ENCODE assay signal across 26 cellular contexts in genomic region chr14:77190977-77191376, GRCh38. TPM values are rescaled to one million over a fixed set of nuclear protein-coding genes. Genes with fewer than 3 reads are reported as not detected.
"Had no signal": no experiment of that assay in that cellular context is flagged by ENCODE, and none has a peak within 500 bp of the region (broad histone marks: within the 10 kb centered on the region; RNA-seq: fewer than 3 reads in every experiment).

No MANE protein-coding gene starts in this region.

- H3K9me3 ChIP-seq: body of pancreas, thyroid gland had no signal

- DNase-seq: activated CD4-positive, alpha-beta T cell treated with anti-CD3 and anti-CD28 coated beads for 1 hour; activated CD4-positive, alpha-beta T cell treated with anti-CD3 and anti-CD28 coated beads, Interleukin-2, amount 50 U/mL, for 1 hour; activated CD8-positive, alpha-beta T cell treated with anti-CD3 and anti-CD28 coated beads, Interleukin-2, amount 10 ng/mL, durations not matched to agents 7 days and 5 days; activated gamma-delta T cell treated with Interleukin-2 at 50 U/mL for 16 hours; anterior cingulate cortex; body of pancreas; dermis blood vessel endothelial cell; effector CD8-positive, alpha-beta T cell; foreskin melanocyte; hypothalamus; left cardiac atrium; mesenchymal stem cell; occipital lobe; retina; stimulated activated CD4-positive, alpha-beta T cell treated with anti-CD3 and anti-CD28 coated beads, Interleukin-1b, Interleukin-23, amount 100 ng/mL, for 48 hours; substantia nigra; thyroid gland; WERI-Rb-1 had no signal

- H3K27me3 ChIP-seq: body of pancreas, thyroid gland had no signal

- H3K27ac ChIP-seq: body of pancreas, cardiac muscle cell, thyroid gland, WERI-Rb-1 had no signal

- H3K4me3 ChIP-seq: body of pancreas, cardiac muscle cell, thyroid gland had no signal

- ATAC-seq: activated CD8-positive, alpha-beta T cell treated with anti-CD3 and anti-CD28 coated beads, Interleukin-2, amount 10 ng/mL, durations not matched to agents 7 days and 5 days; body of pancreas; left cardiac atrium had no signal

- H3K36me3 ChIP-seq: cardiac muscle cell, thyroid gland, WERI-Rb-1 had no signal

RNA-seq across cellular contexts. Expression of gene TMEM63C, which starts 9.4 kb away (rescaled TPM):
- total RNA-seq: left cardiac atrium, posterior vena cava had no signal

RNA-seq across cellular contexts. Expression of gene ZDHHC22, which starts 49.4 kb away (rescaled TPM):
- total RNA-seq: activated CD8-positive, alpha-beta T cell treated with anti-CD3 and anti-CD28 coated beads, Interleukin-2, amount 10 ng/mL, durations not matched to agents 7 days and 5 days; activated T-helper 1 cell treated with anti-CD3 and anti-CD28 coated beads, Interleukin-12 subunit alpha, Interleukin-12 subunit beta, Interleukin-2, Interleukin-4 antibody, amounts not matched to agents 30 ng/mL and 10 ng/mL and 1 ng/mL, durations not matched to agents 14 hours and 24 hours and 36 hours; body of pancreas; dermis blood vessel endothelial cell; left cardiac atrium; liver; mononuclear cell; posterior vena cava; T-helper 2 cell treated with Interferon-gamma antibody and Interleukin-4, amounts not matched to agents 100 ng/mL and 5 ng/mL, for 36 hours; thyroid gland; ureter had no signal
- polyA plus RNA-seq: cardiac muscle cell, esophagus, liver had no signal
